8 cellular contexts compared by ENCODE assay signal in genomic region chr3:106609666-106610301, GRCh38.
A peak's percentile ranks its signal among the peaks of the same experiment; 100 is the strongest.
DNase-seq lines count a peak whose midpoint lies in the region; ATAC-seq, FAIRE-seq and TF ChIP-seq lines count a peak whose summit lies in the region.

No MANE protein-coding gene starts in this region.

- H3K9me3 Mint-ChIP-seq in activated naive CD8-positive, alpha-beta T cell treated with anti-CD3 and anti-CD28 coated beads for 36 hours = peaks cover 12% of the 10 kb centered on the region

- H3K4me3 Mint-ChIP-seq in activated naive CD8-positive, alpha-beta T cell treated with anti-CD3 and anti-CD28 coated beads for 36 hours = no peak overlapping the region

- in situ Hi-C loops in HAP-1 (cut with MboI; ENCODE audit: low sequenced_read_pairs) = no loop called here

- H3K27me3 ChIP-seq in HAP-1 (ENCODE audit: low read depth) = no peaks in the 10 kb centered on the region
- no peaks in the 10 kb centered on the region for H3K27me3 ChIP-seq in heart left ventricle

- H3K27ac ChIP-seq in heart left ventricle = no peak overlapping the region

- no peak for TF ChIP-seq POLR2A in NB4 (IDR thresholded peaks at IDR 0.05; ENCODE audit: extremely low read depth, insufficient read length)
- TF ChIP-seq POLR2A in heart left ventricle (IDR thresholded peaks at IDR 0.05) = no peak

- H3K9me3 ChIP-seq in HAP-1 (no peaks in the 10 kb centered on the region), heart left ventricle (peaks cover 0 to 8% (median 0%) of the 10 kb centered on the region in 12 donors)

- H3K27ac Mint-ChIP-seq in activated naive CD8-positive, alpha-beta T cell treated with anti-CD3 and anti-CD28 coated beads for 36 hours = no peak overlapping the region

- WGBS in heart left ventricle, 4 donors = 6 to 18% (median 16%) methylated on average over 2 of the region's 2 CpGs

- H3K4me1 Mint-ChIP-seq in activated naive CD8-positive, alpha-beta T cell treated with anti-CD3 and anti-CD28 coated beads for 36 hours = peaks cover 28% of the 10 kb centered on the region

- no peaks in the 10 kb centered on the region for H3K27me3 Mint-ChIP-seq in activated naive CD8-positive, alpha-beta T cell treated with anti-CD3 and anti-CD28 coated beads for 36 hours

- H3K4me3 ChIP-seq in HAP-1 = no peak overlapping the region
- H3K4me3 ChIP-seq in NB4 (ENCODE audit: low read depth, low read length) = no peak overlapping the region
- no peak overlapping the region for H3K4me3 ChIP-seq in heart left ventricle

- no peaks in the 10 kb centered on the region for H3K4me1 ChIP-seq in HAP-1
- peaks cover 0 to 9% (median 0%) of the 10 kb centered on the region in 12 donors for H3K4me1 ChIP-seq in heart left ventricle

- H3K36me3 Mint-ChIP-seq in activated naive CD8-positive, alpha-beta T cell treated with anti-CD3 and anti-CD28 coated beads for 36 hours = peaks cover 9% of the 10 kb centered on the region

- TF ChIP-seq CTCF in NB4 (IDR thresholded peaks at IDR 0.05; ENCODE audit: low read depth, low read length) (peak; percentile 79), heart left ventricle (IDR thresholded peaks at IDR 0.05) (peak; percentile 70 to 93 (median 84))

- DNase-seq in HAP-1 (ENCODE audit: low spot score in 2 of 2) = peak; percentile 31 to 68
- peak; percentile 66 for DNase-seq in NB4 (ENCODE audit: low read depth)
- peak; percentile 39 for DNase-seq in SKM-1 (lab: John Stamatoyannopoulos, UW; ENCODE audit: unreplicated experiment)
- peak; percentile 51 for DNase-seq in activated naive CD8-positive, alpha-beta T cell treated with anti-CD3 and anti-CD28 coated beads for 36 hours
- DNase-seq in heart left ventricle = peak in 4 of 5 donors; percentile 27 to 64 (median 46)
- DNase-seq in renal cortical epithelial cell (ENCODE audit: low read depth) = peak; percentile 83

- ATAC-seq in heart left ventricle (peak; percentile 37 to 85 (median 79)), HG03457 (IDR thresholded peaks at IDR 0.05; ENCODE audit: unreplicated experiment) (no peak)

- intact Hi-C loops in heart left ventricle (cut with DNase I) = loop anchor here (2.0 to 10.0 kb wide), 4 partner anchors 745 to 925 kb away; partner anchors contain the start of gene CBLB (in 1 of the 10)

- peak; percentile 17 for FAIRE-seq in G401.6 (lab: Jason Lieb, UNC)

- H3K36me3 ChIP-seq in HAP-1 (replicated peaks) = no peaks in the 10 kb centered on the region
- no peaks in the 10 kb centered on the region for H3K36me3 ChIP-seq in heart left ventricle
